Comparison of ENCODE assay signal across 8 cellular contexts in genomic region chr5:77645158-77645994, GRCh38. TPM values are rescaled to one million over a fixed set of nuclear protein-coding genes. Genes with fewer than 3 reads are reported as not detected.
DNase-seq lines count a peak whose midpoint lies in the region; ATAC-seq and TF ChIP-seq lines count a peak whose summit lies in the region.

No MANE protein-coding gene starts in this region.

- H3K27ac ChIP-seq in A673 (ENCODE audit: low read depth, low read length, poor library complexity, severe bottlenecking), result no peak overlapping the region

- peak; percentile 45; the same call in 1 of the 2 replicates for TF ChIP-seq CTCF in A673 (conservative IDR thresholded peaks at IDR 0.05; ENCODE audit: low read depth, low read length)
- TF ChIP-seq CTCF in GM12865 (IDR thresholded peaks at IDR 0.05; ENCODE audit: insufficient read depth, low read depth, low read length, missing control alignments), result peak; percentile 67

- H3K27me3 ChIP-seq in A673 (replicated peaks; ENCODE audit: insufficient read depth, low read depth, low read length, poor library complexity), result peaks cover 99% of the 10 kb centered on the region

- no peaks in the 10 kb centered on the region for H3K4me1 ChIP-seq in A673 (ENCODE audit: insufficient read depth, low read length, poor library complexity, severe bottlenecking)

- peak; percentile 67 for ATAC-seq in stimulated activated memory B cell treated with anti-CD40 and anti-IgM and Interleukin-4, amounts not matched to agents 10 μg/mL and 1 μg/mL and 100 μg/mL, for 72 hours
- no peak for ATAC-seq in HG02973 (IDR thresholded peaks at IDR 0.05; ENCODE audit: unreplicated experiment)

- peak overlapping the region; percentile 52 for H3K4me3 Mint-ChIP-seq in stimulated activated memory B cell treated with anti-CD40 and anti-IgM and Interleukin-4, amounts not matched to agents 10 μg/mL and 1 μg/mL and 100 μg/mL, for 72 hours

- H3K36me3 Mint-ChIP-seq in stimulated activated memory B cell treated with anti-CD40 and anti-IgM and Interleukin-4, amounts not matched to agents 10 μg/mL and 1 μg/mL and 100 μg/mL, for 72 hours, result no peaks in the 10 kb centered on the region

- no TSS peak for BruUV-seq in A673 (replicated peaks; lab: Mats Ljungman, UMichigan)

- CTCF ChIA-PET in A673 (lab: Charles Lee), result interaction anchor here (0.5 kb wide), 1 partner anchor 1966 kb away, joined by 3 read pairs; no protein-coding TSS in a partner anchor

- H3K4me1 Mint-ChIP-seq in stimulated activated memory B cell treated with anti-CD40 and anti-IgM and Interleukin-4, amounts not matched to agents 10 μg/mL and 1 μg/mL and 100 μg/mL, for 72 hours, result peaks cover 16% of the 10 kb centered on the region

- POLR2A ChIA-PET in A673 (lab: Charles Lee; ENCODE audit: low non-redundant PET), result no interaction called here

- H3K4me3 ChIP-seq in A673 (ENCODE audit: low read depth, low read length, poor library complexity, severe bottlenecking) (peak overlapping the region; percentile 29), GM12865 (ENCODE audit: low read depth, low read length) (peak overlapping the region; percentile 62)

- intact Hi-C loops in A673 (cut with micrococcal nuclease; ENCODE audit: unreplicated experiment), result no loop called here

- H3K9me3 ChIP-seq in A673 (ENCODE audit: low read depth, low read length, poor library complexity, severe bottlenecking), result no peaks in the 10 kb centered on the region

- DNase-seq in A673 (ENCODE audit: low spot score), result peak; percentile 43
- peak; percentile 62 for DNase-seq in GM12865 (ENCODE audit: low read depth)
- peak; percentile 25 to 63 for DNase-seq in NCI-H1930 (lab: John Stamatoyannopoulos, UW)
- DNase-seq in activated naive CD4-positive, alpha-beta T cell treated with anti-CD3 and anti-CD28 coated beads, Interleukin-2, amount 50 U/mL, for 16 hours, result peak; percentile 51
- DNase-seq in iPS-NIHi11 (ENCODE audit: low spot score), result peak; percentile 91
- DNase-seq in pons (ENCODE audit: low spot score), result no peak

- H3K27me3 Mint-ChIP-seq in stimulated activated memory B cell treated with anti-CD40 and anti-IgM and Interleukin-4, amounts not matched to agents 10 μg/mL and 1 μg/mL and 100 μg/mL, for 72 hours, result peaks cover 74% of the 10 kb centered on the region

- H3K36me3 ChIP-seq in A673 (ENCODE audit: insufficient read depth, low read length, poor library complexity, severe bottlenecking), result no peaks in the 10 kb centered on the region

- H3K27ac Mint-ChIP-seq in stimulated activated memory B cell treated with anti-CD40 and anti-IgM and Interleukin-4, amounts not matched to agents 10 μg/mL and 1 μg/mL and 100 μg/mL, for 72 hours, result no peak overlapping the region

- H3K9me3 Mint-ChIP-seq in stimulated activated memory B cell treated with anti-CD40 and anti-IgM and Interleukin-4, amounts not matched to agents 10 μg/mL and 1 μg/mL and 100 μg/mL, for 72 hours, result peaks cover 2% of the 10 kb centered on the region

RNA-seq across cellular contexts. Expression of gene OTP, which starts 6.9 kb away (rescaled TPM):
- not detected in 2 replicates for total RNA-seq in A673 (2021)
